In genomic region chr1:184047541-184047940, GRCh38 we compare ENCODE assay signal across 2 cellular contexts. TPM values are rescaled to one million over a fixed set of nuclear protein-coding genes. Genes with fewer than 3 reads are reported as not detected.
"Had no signal": no experiment of that assay in that cellular context is flagged by ENCODE, and none has a peak within 500 bp of the region (broad histone marks: within the 10 kb centered on the region; RNA-seq: fewer than 3 reads in every experiment).

No MANE protein-coding gene starts in this region.

RNA-seq across cellular contexts. Expression of gene COLGALT2, which starts 10.0 kb away (rescaled TPM):
- total RNA-seq: endothelial cell of umbilical vein had no signal
- polyA plus RNA-seq: keratinocyte had no signal
